Comparison of ENCODE assay signal across 10 cellular contexts in the genomic region with DNA sequence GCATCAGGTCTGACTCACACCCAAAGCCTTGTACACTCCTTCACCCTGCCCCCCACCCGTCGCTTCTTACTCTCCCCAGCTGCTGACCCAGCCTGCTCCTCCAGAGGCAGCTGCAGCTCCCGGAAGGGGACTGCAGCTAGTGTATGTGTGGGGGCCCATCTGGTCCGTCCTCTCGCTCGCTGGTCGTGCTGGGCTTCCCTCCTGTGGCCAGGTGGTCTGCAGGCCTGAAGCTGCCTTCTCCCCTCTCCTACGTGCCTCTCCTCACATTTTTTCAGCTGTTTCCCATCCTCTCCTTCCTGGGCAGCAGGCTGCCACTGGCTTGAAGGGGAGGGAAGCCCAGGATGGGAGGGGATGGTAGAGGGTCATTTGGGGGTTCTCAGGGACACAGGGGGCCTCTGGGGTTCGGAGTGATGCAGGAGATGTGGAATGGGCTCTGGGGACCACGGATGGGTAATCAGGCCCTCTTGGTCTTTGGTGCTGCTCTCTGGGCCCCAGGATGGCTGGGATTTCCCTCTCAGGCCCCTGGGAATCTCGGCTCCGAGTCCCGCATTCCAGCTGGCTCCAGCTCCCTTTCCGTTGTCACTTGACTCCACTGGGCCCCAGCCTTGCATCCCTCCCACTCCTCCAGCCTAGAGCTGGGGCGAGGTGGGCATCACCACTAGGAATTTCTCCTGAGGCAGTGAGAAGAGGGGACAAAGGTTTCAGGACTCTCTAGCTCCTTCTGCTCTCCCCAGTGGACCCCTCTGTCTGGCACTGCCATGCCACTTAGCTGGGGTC. TPM values are rescaled to one million over a fixed set of nuclear protein-coding genes. Genes with fewer than 3 reads are reported as not detected.
DNase-seq lines count a peak whose midpoint lies in the region; ATAC-seq, FAIRE-seq and TF ChIP-seq lines count a peak whose summit lies in the region.
"Had no signal": no experiment of that assay in that cellular context is flagged by ENCODE, and none has a peak within 500 bp of the region (broad histone marks: within the 10 kb centered on the region; RNA-seq: fewer than 3 reads in every experiment).

No MANE protein-coding gene starts in this region.

- peaks cover 35% of the 10 kb centered on the region for H3K79me2 ChIP-seq in keratinocyte (ENCODE audit: control insufficient read depth, insufficient read depth, low read length)

- DNase-seq in ascending aorta (ENCODE audit: low spot score in 2 of 2) (peak in 1 of 2 donors; percentile 59), keratinocyte (ENCODE audit: low read depth, low spot score) (no peak), H4 (ENCODE audit: low spot score) (no peak), 8988T (no peak)
- no peak for DNase-seq in stimulated activated effector memory CD8-positive, alpha-beta T cell treated with anti-CD3 and anti-CD28 coated beads, Interleukin-12 subunit alpha, Interleukin-12 subunit beta, amount 100 ng/mL, for 72 hours (ENCODE audit: low spot score in 2 of 2)
- DNase-seq: NK-92 treated with Interleukin-12 subunit alpha and Interleukin-12 subunit beta, amount 100 ng/mL, for 24 hours had no signal

- FAIRE-seq in keratinocyte (lab: Jason Lieb, UNC), result no peak
- FAIRE-seq: endometrium had no signal

- ATAC-seq in stimulated activated effector memory CD8-positive, alpha-beta T cell treated with anti-CD3 and anti-CD28 coated beads, Interleukin-12 subunit alpha, Interleukin-12 subunit beta, amount 100 ng/mL, for 72 hours, result no peak
- ATAC-seq in HG03565 (IDR thresholded peaks at IDR 0.05; ENCODE audit: unreplicated experiment) (no peak), HG03469 (IDR thresholded peaks at IDR 0.05; ENCODE audit: unreplicated experiment) (no peak)

- peaks cover 49% of the 10 kb centered on the region for H3K4me1 Mint-ChIP-seq in stimulated activated effector memory CD8-positive, alpha-beta T cell treated with anti-CD3 and anti-CD28 coated beads, Interleukin-12 subunit alpha, Interleukin-12 subunit beta, amount 100 ng/mL, for 72 hours

- TF ChIP-seq CTCF in ascending aorta (IDR thresholded peaks at IDR 0.05) (no peak), keratinocyte (optimal IDR thresholded peaks at IDR 0.05 in 1 of 3, IDR thresholded peaks at IDR 0.05 in 1 of 3, conservative IDR thresholded peaks at IDR 0.05 in 1 of 3; ENCODE audit: extremely low read depth in 1 of 3, insufficient read depth in 2 of 3, low read length in 3 of 3) (no peak)

- H4K20me1 ChIP-seq in keratinocyte (ENCODE audit: control insufficient read depth, extremely low read depth, insufficient read depth, low read length), result peaks cover 8% of the 10 kb centered on the region

- H3K9me3 ChIP-seq in HUES48 (ENCODE audit: control insufficient read depth, insufficient read depth, low read length) (no peaks in the 10 kb centered on the region), ascending aorta (no peaks in the 10 kb centered on the region), keratinocyte (ENCODE audit: control insufficient read depth, low read depth, low read length) (no peaks in the 10 kb centered on the region)

- peaks cover 2% of the 10 kb centered on the region for H3K9me1 ChIP-seq in keratinocyte (ENCODE audit: control insufficient read depth, extremely low read depth, insufficient read depth, low read length)

- peak overlapping the region; percentile 23 for H3K27ac Mint-ChIP-seq in stimulated activated effector memory CD8-positive, alpha-beta T cell treated with anti-CD3 and anti-CD28 coated beads, Interleukin-12 subunit alpha, Interleukin-12 subunit beta, amount 100 ng/mL, for 72 hours

- H3K4me3 ChIP-seq in HUES48 (ENCODE audit: low read depth, low read length) (peak overlapping the region; percentile 75; the same call in 1 of the 2 replicates), ascending aorta (no peak overlapping the region), keratinocyte (ENCODE audit: control insufficient read depth in 2 of 3, extremely low read depth in 1 of 3, insufficient read depth in 2 of 3, low read depth in 1 of 3, low read length in 3 of 3) (peak overlapping the region in 2 of 3 experiments; percentile 32 to 72)

- no peaks in the 10 kb centered on the region for H3K9me3 Mint-ChIP-seq in stimulated activated effector memory CD8-positive, alpha-beta T cell treated with anti-CD3 and anti-CD28 coated beads, Interleukin-12 subunit alpha, Interleukin-12 subunit beta, amount 100 ng/mL, for 72 hours

- H3K4me3 Mint-ChIP-seq in stimulated activated effector memory CD8-positive, alpha-beta T cell treated with anti-CD3 and anti-CD28 coated beads, Interleukin-12 subunit alpha, Interleukin-12 subunit beta, amount 100 ng/mL, for 72 hours, result peak overlapping the region; percentile 73

- H3K27me3 ChIP-seq in HUES48 (ENCODE audit: control insufficient read depth, insufficient read depth, low read length) (no peaks in the 10 kb centered on the region; the same call in 1 of the 2 replicates), ascending aorta (no peaks in the 10 kb centered on the region), keratinocyte (ENCODE audit: control insufficient read depth, extremely low read depth, insufficient read depth, low read length) (no peaks in the 10 kb centered on the region)

- H3K36me3 ChIP-seq in HUES48 (ENCODE audit: control insufficient read depth, insufficient read depth, low read length) (no peaks in the 10 kb centered on the region), ascending aorta (no peaks in the 10 kb centered on the region), keratinocyte (ENCODE audit: control insufficient read depth in 2 of 2, extremely low read depth in 1 of 2, insufficient read depth in 2 of 2, low read length in 2 of 2) (peaks cover 0 to 3% of the 10 kb centered on the region in 2 experiments)

- peak overlapping the region; percentile 10 for H2AFZ ChIP-seq in keratinocyte (ENCODE audit: control insufficient read depth, low read length)

- H3K27ac ChIP-seq in HUES48 (ENCODE audit: low read depth, low read length) (peak overlapping the region; percentile 94), ascending aorta (peak overlapping the region; percentile 83 to 90), keratinocyte (ENCODE audit: control insufficient read depth, insufficient read depth, low read length) (peak overlapping the region; percentile 98)

- H3K36me3 Mint-ChIP-seq in stimulated activated effector memory CD8-positive, alpha-beta T cell treated with anti-CD3 and anti-CD28 coated beads, Interleukin-12 subunit alpha, Interleukin-12 subunit beta, amount 100 ng/mL, for 72 hours, result no peaks in the 10 kb centered on the region

- H3K9ac ChIP-seq in HUES48 (ENCODE audit: low read depth, low read length) (no peak overlapping the region), keratinocyte (ENCODE audit: control insufficient read depth, extremely low read depth, insufficient read depth, low read length) (peak overlapping the region; percentile 99)

- intact Hi-C loops in ascending aorta (cut with DNase I), result no loop called here

- peak overlapping the region; percentile 67 for H3K4me2 ChIP-seq in keratinocyte (ENCODE audit: control insufficient read depth, extremely low read depth, insufficient read depth, low read depth, low read length)

- dilution Hi-C loops in keratinocyte (cut with MboI; ENCODE audit: extremely low pct_ligation_motif_present, low sequenced_read_pairs), result no loop called here

- H3K4me1 ChIP-seq in HUES48 (ENCODE audit: control insufficient read depth, insufficient read depth, low read length), result peaks cover 67% of the 10 kb centered on the region
- peaks cover 0 to 29% of the 10 kb centered on the region in 2 donors for H3K4me1 ChIP-seq in ascending aorta
- peaks cover 42% of the 10 kb centered on the region for H3K4me1 ChIP-seq in keratinocyte (ENCODE audit: control insufficient read depth, extremely low read depth, insufficient read depth, low read length)

RNA-seq across cellular contexts. Expression of a gene that starts 2.1 kb away (rescaled TPM):
- 18.8 TPM for total RNA-seq in ascending aorta
- polyA plus RNA-seq in keratinocyte, result 104 to 178 TPM (median 152 TPM) in 3 replicates
- polyA plus RNA-seq in keratinocyte (2011; ENCODE audit: low read depth), result 28.2 TPM
- polyA plus RNA-seq in keratinocyte (2011; cell fraction: cytosol; rRNA removed), result 52.6 and 78.8 TPM in 2 replicates
- 361 and 438 TPM in 2 replicates for polyA plus RNA-seq in keratinocyte (2011; cell fraction: nucleus; rRNA removed)
- 113 and 227 TPM in 2 replicates for polyA plus RNA-seq in keratinocyte (2012; ENCODE audit: low replicate concordance)
- polyA minus RNA-seq in keratinocyte, result 175 to 367 TPM (median 287 TPM) in 3 replicates
- polyA minus RNA-seq in keratinocyte (2011; cell fraction: cytosol; rRNA and poly(A)+ RNA removed), result 399 TPM
- polyA minus RNA-seq in keratinocyte (2011; cell fraction: nucleus; rRNA and poly(A)+ RNA removed), result 550 and 554 TPM in 2 replicates
- total RNA-seq in H4 (2014; rRNA removed; shearing (Covaris generic)), result 16.0 and 30.1 TPM in 2 replicates

RNA-seq across cellular contexts. Expression of a gene that starts 25.8 kb away (rescaled TPM):
- 81.0 TPM for total RNA-seq in ascending aorta
- 34.2 to 44.0 TPM (median 38.7 TPM) in 3 replicates for polyA plus RNA-seq in keratinocyte
- 7.2 TPM for polyA plus RNA-seq in keratinocyte (2011; ENCODE audit: low read depth)
- polyA plus RNA-seq in keratinocyte (2011; cell fraction: cytosol; rRNA removed), result 24.4 and 25.0 TPM in 2 replicates
- polyA plus RNA-seq in keratinocyte (2011; cell fraction: nucleus; rRNA removed), result 68.9 and 72.9 TPM in 2 replicates
- 21.9 and 32.3 TPM in 2 replicates for polyA plus RNA-seq in keratinocyte (2012; ENCODE audit: low replicate concordance)
- 18.1 to 28.5 TPM (median 19.3 TPM) in 3 replicates for polyA minus RNA-seq in keratinocyte
- 21.5 TPM for polyA minus RNA-seq in keratinocyte (2011; cell fraction: cytosol; rRNA and poly(A)+ RNA removed)
- 22.3 and 29.5 TPM in 2 replicates for polyA minus RNA-seq in keratinocyte (2011; cell fraction: nucleus; rRNA and poly(A)+ RNA removed)
- 8.4 and 8.5 TPM in 2 replicates for total RNA-seq in H4 (2014; rRNA removed; shearing (Covaris generic))

RNA-seq across cellular contexts. Expression of a gene that starts 31.9 kb away (rescaled TPM):
- total RNA-seq in ascending aorta, result 5.7 TPM
- 12.8 to 14.3 TPM (median 13.8 TPM) in 3 replicates for polyA plus RNA-seq in keratinocyte
- 5.3 TPM for polyA plus RNA-seq in keratinocyte (2011; ENCODE audit: low read depth)
- polyA plus RNA-seq in keratinocyte (2011; cell fraction: cytosol; rRNA removed), result 5.0 and 7.4 TPM in 2 replicates
- 32.6 and 37.0 TPM in 2 replicates for polyA plus RNA-seq in keratinocyte (2011; cell fraction: nucleus; rRNA removed)
- polyA plus RNA-seq in keratinocyte (2012; ENCODE audit: low replicate concordance), result 15.4 and 19.5 TPM in 2 replicates
- polyA minus RNA-seq in keratinocyte, result 17.2 to 22.0 TPM (median 20.2 TPM) in 3 replicates
- 17.5 TPM for polyA minus RNA-seq in keratinocyte (2011; cell fraction: cytosol; rRNA and poly(A)+ RNA removed)
- 18.7 and 24.1 TPM in 2 replicates for polyA minus RNA-seq in keratinocyte (2011; cell fraction: nucleus; rRNA and poly(A)+ RNA removed)
- 10.5 and 17.6 TPM in 2 replicates for total RNA-seq in H4 (2014; rRNA removed; shearing (Covaris generic))

RNA-seq across cellular contexts. Expression of a gene that starts 49.8 kb away (rescaled TPM):
- not detected for total RNA-seq in ascending aorta
- not detected in 3 replicates for polyA plus RNA-seq in keratinocyte
- polyA plus RNA-seq in keratinocyte (2011; ENCODE audit: low read depth), result not detected
- polyA plus RNA-seq in keratinocyte (2011; cell fraction: cytosol; rRNA removed), result not detected in 2 replicates
- polyA plus RNA-seq in keratinocyte (2011; cell fraction: nucleus; rRNA removed), result not detected in 2 replicates
- 0.54 TPM in 1 of 2 replicates, not detected in the other for polyA plus RNA-seq in keratinocyte (2012; ENCODE audit: low replicate concordance)
- 0.43 TPM in 1 of 3 replicates, not detected in the others for polyA minus RNA-seq in keratinocyte
- not detected for polyA minus RNA-seq in keratinocyte (2011; cell fraction: cytosol; rRNA and poly(A)+ RNA removed)
- polyA minus RNA-seq in keratinocyte (2011; cell fraction: nucleus; rRNA and poly(A)+ RNA removed), result not detected in 2 replicates
- total RNA-seq in H4 (2014; rRNA removed; shearing (Covaris generic)), result not detected in 2 replicates

RNA-seq across cellular contexts. Expression of a gene that starts 58.6 kb away (rescaled TPM):
- total RNA-seq in ascending aorta, result not detected
- polyA plus RNA-seq in keratinocyte, result 0.05 TPM in 1 of 3 replicates, not detected in the others
- 0.71 TPM for polyA plus RNA-seq in keratinocyte (2011; ENCODE audit: low read depth)
- 0.03 and 0.04 TPM in 2 replicates for polyA plus RNA-seq in keratinocyte (2011; cell fraction: cytosol; rRNA removed)
- polyA plus RNA-seq in keratinocyte (2011; cell fraction: nucleus; rRNA removed), result 0.06 and 0.11 TPM in 2 replicates
- polyA plus RNA-seq in keratinocyte (2012; ENCODE audit: low replicate concordance), result 0.58 TPM in 1 of 2 replicates, not detected in the other
- polyA minus RNA-seq in keratinocyte, result not detected in 3 replicates
- not detected for polyA minus RNA-seq in keratinocyte (2011; cell fraction: cytosol; rRNA and poly(A)+ RNA removed)
- polyA minus RNA-seq in keratinocyte (2011; cell fraction: nucleus; rRNA and poly(A)+ RNA removed), result not detected in 2 replicates
- not detected in 2 replicates for total RNA-seq in H4 (2014; rRNA removed; shearing (Covaris generic))

Comparison
In these comparisons a context has a peak if more than half of its experiments do, and no peak if none do; other contexts are left out.
1. H3K4me3 ChIP-seq: peak in HUES48 (single experiment) and keratinocyte (2 of 3); none in ascending aorta (0 of 2).
2. Peak in every context shown above with its lines, with median percentiles within 50 percentile points of each other: H3K27ac ChIP-seq.